In genomic region chr9:68530618-68531017, GRCh38 we compare ENCODE assay signal across 12 cellular contexts. TPM values are rescaled to one million over a fixed set of nuclear protein-coding genes. Genes with fewer than 3 reads are reported as not detected.
DNase-seq lines count a peak whose midpoint lies in the region; ATAC-seq, FAIRE-seq and TF ChIP-seq lines count a peak whose summit lies in the region.
"Had no signal": no experiment of that assay in that cellular context is flagged by ENCODE, and none has a peak within 500 bp of the region (broad histone marks: within the 10 kb centered on the region; RNA-seq: fewer than 3 reads in every experiment).

No MANE protein-coding gene starts in this region.

- peak in 2 of 3 experiments; percentile 26 to 29; a peak in 3 of 6 replicates for TF ChIP-seq CTCF in K562 (IDR thresholded peaks at IDR 0.05 in 2 of 3, conservative IDR thresholded peaks at IDR 0.05 in 1 of 3; ENCODE audit: insufficient read depth in 2 of 3, low read depth in 1 of 3, low read length in 3 of 3)

- H3K36me3 ChIP-seq in H7 (replicated peaks; ENCODE audit: control insufficient read depth, insufficient read depth, low read length) = no peaks in the 10 kb centered on the region
- H3K36me3 ChIP-seq in K562 (ENCODE audit: control insufficient read depth, insufficient read depth, low read length) = no peaks in the 10 kb centered on the region
- H3K36me3 ChIP-seq in rectal smooth muscle tissue (ENCODE audit: control insufficient read depth, insufficient read depth, low read length) = peaks cover 7% of the 10 kb centered on the region

- H3K79me2 ChIP-seq in K562 (ENCODE audit: control insufficient read depth, insufficient read depth, low read length) = no peaks in the 10 kb centered on the region

- no peak for TF ChIP-seq POLR2A in K562 (conservative IDR thresholded peaks at IDR 0.05)

- no peaks in the 10 kb centered on the region for H3K9me3 ChIP-seq in K562 (replicated peaks; ENCODE audit: control insufficient read depth, insufficient read depth, low read depth, low read length)

- H3K27ac ChIP-seq in K562 (ENCODE audit: extremely low read depth, low read depth, low read length) (no peak overlapping the region), rectal smooth muscle tissue (ENCODE audit: low read depth, low read length) (peak overlapping the region; percentile 81)

- CTCF ChIA-PET in K562 (lab: Yijun Ruan, JAX; ENCODE audit: low intra/inter-chr PET ratio) = no interaction called here

- H3K27me3 ChIP-seq in H7 (ENCODE audit: control insufficient read depth, insufficient read depth, low read length) (peaks cover 35% of the 10 kb centered on the region), K562 (ENCODE audit: control insufficient read depth in 2 of 2, insufficient read depth in 2 of 2, low read length in 2 of 2) (peaks cover 2 to 10% of the 10 kb centered on the region in 2 experiments; a peak in 3 of 5 replicates), rectal smooth muscle tissue (ENCODE audit: control insufficient read depth, insufficient read depth, low read length) (no peaks in the 10 kb centered on the region)

- peak; percentile 53; the same call in 2 of the 3 replicates for ATAC-seq in K562
- ATAC-seq in HG02938 (IDR thresholded peaks at IDR 0.05; ENCODE audit: unreplicated experiment) = no peak
- ATAC-seq in HG03095 (IDR thresholded peaks at IDR 0.05; ENCODE audit: unreplicated experiment) = no peak
- ATAC-seq in GM21576 (IDR thresholded peaks at IDR 0.05; ENCODE audit: unreplicated experiment) = no peak
- ATAC-seq in HG02763 (IDR thresholded peaks at IDR 0.05; ENCODE audit: unreplicated experiment) = no peak
- ATAC-seq: sciatic nerve had no signal

- POLR2A ChIA-PET in K562 (lab: Yijun Ruan, JAX) = no interaction called here

- no peaks in the 10 kb centered on the region for H4K20me1 ChIP-seq in K562 (replicated peaks; ENCODE audit: control insufficient read depth, insufficient read depth, low read length)

- peak; percentile 43 for DNase-seq in H7
- no peak for DNase-seq in K562 (ENCODE audit: extremely low read depth in 1 of 4, low spot score in 3 of 4)
- DNase-seq in iPS-NIHi7 (ENCODE audit: extremely low spot score) = peak; percentile 63
- DNase-seq: cortex of kidney, Kasumi-1 had no signal

- H3K9ac ChIP-seq in K562 (ENCODE audit: insufficient read depth in 1 of 2, low read depth in 2 of 2, low read length in 2 of 2) = no peak overlapping the region
- no peak overlapping the region for H3K9ac ChIP-seq in rectal smooth muscle tissue (ENCODE audit: low read length)

- no peaks in the 10 kb centered on the region for H3K9me1 ChIP-seq in K562 (ENCODE audit: control insufficient read depth, insufficient read depth, low read length)

- WGBS in K562 (ENCODE audit: insufficient coverage, low coverage, missing lambda C conversion rate) = 0% methylated on average over 5 of the region's 7 CpGs

- H2AFZ ChIP-seq in K562 (ENCODE audit: low read depth, low read length) = no peak overlapping the region

- TF ChIP-seq EP300 in K562 (IDR thresholded peaks at IDR 0.05; ENCODE audit: low read length) = no peak

- no peak overlapping the region for H3K4me3 ChIP-seq in H7 (ENCODE audit: insufficient read depth, low read depth, low read length)
- H3K4me3 ChIP-seq in K562 = no peak overlapping the region
- H3K4me3 ChIP-seq in rectal smooth muscle tissue (ENCODE audit: low read length) = no peak overlapping the region

- no peak overlapping the region for H3K4me2 ChIP-seq in K562 (ENCODE audit: insufficient read depth, low read length)

- FAIRE-seq in K562 (lab: Jason Lieb, UNC) = no peak
- FAIRE-seq: TTC549 had no signal

- no TSS peak for BruUV-seq in K562 (replicated peaks; lab: Mats Ljungman, UMichigan)

- H3K4me1 ChIP-seq in K562 (replicated peaks in 1 of 2; ENCODE audit: control insufficient read depth in 2 of 2, insufficient read depth in 2 of 2, low read length in 2 of 2) = no peaks in the 10 kb centered on the region
- H3K4me1 ChIP-seq in rectal smooth muscle tissue (ENCODE audit: control insufficient read depth, insufficient read depth, low read length) = peaks cover 36% of the 10 kb centered on the region

- intact Hi-C loops in K562 (cut with micrococcal nuclease) = no loop called here

- in situ Hi-C loops in K562 (cut with MboI) = no loop called here

- TF ChIP-seq RAD21 in K562 (CRISPR knock-in tag; conservative IDR thresholded peaks at IDR 0.05 in 1 of 2, IDR thresholded peaks at IDR 0.05 in 1 of 2) = peak in 1 of 2 experiments; percentile 36; a peak in 2 of 4 replicates

TF ChIP-seq in K562, 482 proteins besides CTCF, POLR2A, EP300 and RAD21:
- TF ChIP-seq CEBPG (CRISPR knock-in tag; IDR thresholded peaks at IDR 0.05) (no peak), CEBPG (tag; conservative IDR thresholded peaks at IDR 0.05 in 1 of 2, IDR thresholded peaks at IDR 0.05 in 1 of 2) (0 out of 4 replicates have a peak, but pooled peaks have one; percentile 18 to 20), NR2C2 (CRISPR knock-in tag; IDR thresholded peaks at IDR 0.05) (no peak), NR2C2 (tag; IDR thresholded peaks at IDR 0.05) (peak; percentile 60; the same call in 1 of the 2 replicates), ZBED1 (IDR thresholded peaks at IDR 0.05) (no peak)

RNA-seq across cellular contexts. Expression of gene TMEM252, which starts 10.1 kb away (rescaled TPM):
- not detected in 2 replicates for total RNA-seq in H7 (2014; rRNA removed; shearing (Covaris generic))
- not detected in 2 replicates for total RNA-seq in K562 (2011; cell fraction: chromatin; rRNA removed; ENCODE audit: low replicate concordance)
- not detected in 2 replicates for total RNA-seq in K562 (2011; cell fraction: nucleolus; rRNA removed)
- not detected in 2 replicates for total RNA-seq in K562 (2011; cell fraction: nucleoplasm; rRNA removed)
- total RNA-seq in K562 (2014; rRNA removed) = not detected in 2 replicates
- not detected in 2 replicates for total RNA-seq in K562 (2014; rRNA removed; fragmentation: Illumina TruSeq; extraction: Trizol)
- not detected in 2 replicates for total RNA-seq in K562 (2015; rRNA removed; fragmentation: Illumina TruSeq; extraction: Trizol)
- total RNA-seq in K562 (2021) = not detected in 2 replicates
- not detected in 2 replicates for polyA plus RNA-seq in K562 (2011; rRNA removed)
- not detected in 2 replicates for polyA plus RNA-seq in K562 (2011; cell fraction: cytosol; rRNA removed)
- polyA plus RNA-seq in K562 (2011; cell fraction: nucleus; rRNA removed) = not detected in 2 replicates
- not detected in 2 replicates for polyA plus RNA-seq in K562 (2012)
- polyA plus RNA-seq in K562 (2014; fragmentation: Illumina TruSeq; extraction: Trizol) = not detected in 2 replicates
- not detected for polyA plus RNA-seq in K562 (2014; fragmentation: Nextera tagmentation; extraction: Ambion mirVana)
- not detected in 2 replicates for polyA plus RNA-seq in K562 (2014; rRNA removed)
- polyA minus RNA-seq in K562 (2011; rRNA and poly(A)+ RNA removed) = not detected in 2 replicates
- polyA minus RNA-seq in K562 (2011; cell fraction: cytosol; rRNA and poly(A)+ RNA removed) = not detected in 2 replicates
- not detected in 2 replicates for polyA minus RNA-seq in K562 (2011; cell fraction: nucleus; rRNA and poly(A)+ RNA removed)
- total RNA-seq: sciatic nerve had no signal

Comparison
In these comparisons a context has a peak if more than half of its experiments do, and no peak if none do; other contexts are left out.
1. DNase-seq: peak in H7 (single experiment) and iPS-NIHi7 (single experiment); none in K562 (0 of 4).